ENCODE assay signal across 9 cellular contexts in genomic region chr1:203039609-203040517, GRCh38. TPM values are rescaled to one million over a fixed set of nuclear protein-coding genes. Genes with fewer than 3 reads are reported as not detected.
DNase-seq lines count a peak whose midpoint lies in the region; ATAC-seq and TF ChIP-seq lines count a peak whose summit lies in the region.
"Had no signal": no experiment of that assay in that cellular context is flagged by ENCODE, and none has a peak within 500 bp of the region (broad histone marks: within the 10 kb centered on the region; RNA-seq: fewer than 3 reads in every experiment).

No MANE protein-coding gene starts in this region.

- no peak overlapping the region for H3K4me3 ChIP-seq in epithelial cell of esophagus (ENCODE audit: low read length)
- H3K4me3 ChIP-seq in gastrocnemius medialis, result no peak overlapping the region
- H3K4me3 ChIP-seq in left lung, result no peak overlapping the region
- H3K4me3 ChIP-seq in mucosa of descending colon, result no peak overlapping the region
- H3K4me3 ChIP-seq: skin epidermis had no signal

- TF ChIP-seq CTCF in epithelial cell of esophagus (IDR thresholded peaks at IDR 0.05; ENCODE audit: insufficient read depth, low read depth, low read length, missing control alignments) (peak; percentile 21), gastrocnemius medialis (IDR thresholded peaks at IDR 0.05 in 4 of 5, conservative IDR thresholded peaks at IDR 0.05 in 1 of 5) (peak in 1 of 5 experiments; percentile 46), left lung (IDR thresholded peaks at IDR 0.05) (no peak), mucosa of descending colon (IDR thresholded peaks at IDR 0.05) (no peak)

- H3K9me3 ChIP-seq in gastrocnemius medialis, result no peaks in the 10 kb centered on the region
- no peaks in the 10 kb centered on the region for H3K9me3 ChIP-seq in left lung
- H3K9me3 ChIP-seq in mucosa of descending colon, result no peaks in the 10 kb centered on the region

- peak; percentile 29 for DNase-seq in activated CD4-positive, alpha-beta T cell treated with anti-CD3 and anti-CD28 coated beads for 48 hours
- no peak for DNase-seq in activated CD4-positive, alpha-beta T cell treated with anti-CD3 and anti-CD28 coated beads, Interleukin-2, amount 50 U/mL, for 48 hours
- DNase-seq in NCI-H69 (lab: John Stamatoyannopoulos, UW) (peak; percentile 67), epithelial cell of esophagus (ENCODE audit: low read depth) (peak; percentile 57), gastrocnemius medialis (peak in 1 of 2 donors; percentile 31), left lung (no peak), mucosa of descending colon (no peak)

- H3K27ac ChIP-seq in gastrocnemius medialis (peak overlapping the region; percentile 63 to 98 (median 96)), left lung (no peak overlapping the region)
- H3K27ac ChIP-seq: skin epidermis had no signal

- ATAC-seq in gastrocnemius medialis (no peak), HG02678 (IDR thresholded peaks at IDR 0.05; ENCODE audit: unreplicated experiment) (no peak), left lung (no peak), mucosa of descending colon (no peak)

- H3K27me3 ChIP-seq in gastrocnemius medialis (no peaks in the 10 kb centered on the region), left lung (peaks cover 0 to 20% of the 10 kb centered on the region in 2 donors)

- in situ Hi-C loops in gastrocnemius medialis (cut with MboI; ENCODE audit: low sequenced_read_pairs in 4 of 4), result loop anchor here in 3 of 4 donors (5.0 to 10.0 kb wide), 5 partner anchors 132 to 177 kb away; partner anchors contain the start of gene MYBPH (in 1 of the 3)

- H3K36me3 ChIP-seq in gastrocnemius medialis, result peaks cover 0 to 4% of the 10 kb centered on the region in 2 donors
- H3K36me3 ChIP-seq in left lung, result no peaks in the 10 kb centered on the region
- no peaks in the 10 kb centered on the region for H3K36me3 ChIP-seq in mucosa of descending colon (ENCODE audit: low read depth)

- H3K4me1 ChIP-seq in gastrocnemius medialis, result peaks cover 46 to 55% of the 10 kb centered on the region in 2 donors
- H3K4me1 ChIP-seq in left lung, result peaks cover 0 to 5% of the 10 kb centered on the region in 2 donors
- no peaks in the 10 kb centered on the region for H3K4me1 ChIP-seq in mucosa of descending colon (ENCODE audit: low read depth)

- no peak for TF ChIP-seq POLR2A in gastrocnemius medialis (IDR thresholded peaks at IDR 0.05)

- intact Hi-C loops in gastrocnemius medialis (cut with DNase I; ENCODE audit: low total_unique reads) (loop anchor here (1.0 to 10.0 kb wide), 7 partner anchors 89 to 1045 kb away; partner anchors contain the start of genes ZBED6 and ZC3H11A), left lung (cut with DNase I) (loop anchor here in 1 of 2 donors (5.0 kb wide), 1 partner anchor 177 kb away; no protein-coding TSS in a partner anchor), mucosa of descending colon (cut with DNase I, micrococcal nuclease) (loop anchor here (2.0 to 5.0 kb wide), 3 partner anchors 132 to 177 kb away; no protein-coding TSS in a partner anchor)

RNA-seq across cellular contexts. Expression of gene PPFIA4, which starts 13.6 kb away (rescaled TPM):
- 10 to 100 TPM in 3 of 4 donors, 1 to 10 TPM in 1; 8.4 to 45.5 (median 33.1) TPM for total RNA-seq in gastrocnemius medialis
- total RNA-seq in left lung, result 1 to 10 TPM; 1.3 to 2.1 TPM
- total RNA-seq in mucosa of descending colon, result 1 to 10 TPM in 1 of 3 donors, under 1 TPM in 2; 0.43 to 4.0 (median 0.60) TPM

RNA-seq across cellular contexts. Expression of gene TMEM183A, which starts 32.7 kb away (rescaled TPM):
- total RNA-seq in gastrocnemius medialis, result 10 to 100 TPM; 28.7 to 41.4 (median 30.6) TPM
- total RNA-seq in left lung, result 10 to 100 TPM; 54.0 to 70.9 TPM
- 100 to 1,000 TPM in 1 of 3 donors, 10 to 100 TPM in 2; 73.9 to 108 (median 93.2) TPM for total RNA-seq in mucosa of descending colon

RNA-seq across cellular contexts. Expression of gene MYOG, which starts 45.9 kb away (rescaled TPM):
- total RNA-seq in gastrocnemius medialis (100 to 1,000 TPM in 1 of 4 donors, 10 to 100 TPM in 3; 21.4 to 146 (median 73.1) TPM), left lung (not detected), mucosa of descending colon (not detected)

Comparison
In these comparisons a context has a peak if more than half of its experiments do, and no peak if none do; other contexts are left out.
1. DNase-seq: peak in activated CD4-positive, alpha-beta T cell treated with anti-CD3 and anti-CD28 coated beads for 48 hours (single experiment), NCI-H69 (single experiment) and epithelial cell of esophagus (single experiment); none in activated CD4-positive, alpha-beta T cell treated with anti-CD3 and anti-CD28 coated beads, Interleukin-2, amount 50 U/mL, for 48 hours (0 of 2), left lung (0 of 2) and mucosa of descending colon (0 of 3).
2. H3K27ac ChIP-seq: peak in gastrocnemius medialis (4 of 4); none in left lung (0 of 2).
3. RNA of gene MYOG, which starts 45.9 kb away (total RNA-seq): 21.4 to 146 TPM in gastrocnemius medialis; not detected in left lung and not detected in mucosa of descending colon; every median in the first group is over 10 times any median in the second.